ENCODE assay signal across 1 cellular context in the genomic region with DNA sequence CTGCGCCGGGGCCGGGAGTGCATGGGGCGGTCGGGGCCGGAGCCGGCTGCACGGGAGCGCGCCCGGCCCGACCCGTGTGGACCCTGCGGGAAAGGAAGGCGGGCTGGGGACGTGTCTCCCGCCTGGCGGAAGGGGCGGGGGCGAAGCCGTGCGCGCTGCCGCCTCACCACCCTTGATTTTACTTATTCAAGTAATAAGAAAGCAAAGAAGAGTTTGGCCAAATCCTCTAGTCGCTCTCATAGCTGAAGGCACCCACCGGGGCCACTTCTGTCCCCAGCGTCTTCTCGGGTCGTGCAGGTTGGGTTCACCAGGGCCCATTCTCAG.
A peak's percentile ranks its signal among the peaks of the same experiment; 100 is the strongest.
TF ChIP-seq lines count a peak whose summit lies in the region.

No MANE protein-coding gene starts in this region.

TF ChIP-seq in H1, 55 proteins besides CTCF, POLR2A, EP300 and RAD21:
- TF ChIP-seq RBBP5 (IDR thresholded peaks at IDR 0.05; ENCODE audit: borderline replicate concordance, low read depth, low read length), result no peak
- TF ChIP-seq SIN3A (conservative IDR thresholded peaks at IDR 0.05 in 1 of 2, IDR thresholded peaks at IDR 0.05 in 1 of 2; ENCODE audit: low read depth in 1 of 2, low read length in 2 of 2), result 0 out of 4 replicates have a peak, but pooled peaks of 1 of the 2 experiments have one; percentile 9
- peak; percentile 11; the same call in 1 of the 2 replicates for TF ChIP-seq MAX (IDR thresholded peaks at IDR 0.05)
- no peak for TF ChIP-seq CHD2 (IDR thresholded peaks at IDR 0.05; ENCODE audit: low read length)
- no peak for TF ChIP-seq SP2 (IDR thresholded peaks at IDR 0.05; ENCODE audit: low read length)
- peak; percentile 45; the same call in 1 of the 2 replicates for TF ChIP-seq POLR2AphosphoS5 (IDR thresholded peaks at IDR 0.05; ENCODE audit: low read depth, low read length)
